In genomic region chr5:132963175-132964104, GRCh38 we compare ENCODE assay signal across 8 cellular contexts. TPM values are rescaled to one million over a fixed set of nuclear protein-coding genes. Genes with fewer than 3 reads are reported as not detected.
DNase-seq lines count a peak whose midpoint lies in the region; ATAC-seq and TF ChIP-seq lines count a peak whose summit lies in the region.

AFF4 (minus strand) TSS chr5:132963634; CDS start chr5:132937189, 26,445 bp downstream.

- ATAC-seq in GM19351 (IDR thresholded peaks at IDR 0.05; ENCODE audit: unreplicated experiment) (peak; percentile 91), HG03521 (IDR thresholded peaks at IDR 0.05; ENCODE audit: unreplicated experiment) (peak; percentile 90), lung (ENCODE audit: insufficient read depth, low FRiP score) (peak; percentile 94)
- peak; percentile 88 for ATAC-seq in activated CD8-positive, alpha-beta T cell treated with anti-CD3 and anti-CD28 coated beads, Interleukin-2, amount 10 ng/mL, durations not matched to agents 7 days and 5 days

- H3K4me1 Mint-ChIP-seq in CD14-positive monocyte: peaks cover 30% of the 10 kb centered on the region
- H3K4me1 Mint-ChIP-seq in activated CD8-positive, alpha-beta T cell treated with anti-CD3 and anti-CD28 coated beads, Interleukin-2, amount 10 ng/mL, durations not matched to agents 7 days and 5 days (ENCODE audit: low read depth): peaks cover 19% of the 10 kb centered on the region

- H3K27me3 Mint-ChIP-seq in CD14-positive monocyte (ENCODE audit: low read depth in 3 of 3): no peaks in the 10 kb centered on the region
- H3K27me3 Mint-ChIP-seq in activated CD8-positive, alpha-beta T cell treated with anti-CD3 and anti-CD28 coated beads, Interleukin-2, amount 10 ng/mL, durations not matched to agents 7 days and 5 days (ENCODE audit: low read depth): no peaks in the 10 kb centered on the region

- CTCF ChIA-PET in activated CD8-positive, alpha-beta T cell treated with anti-CD3 and anti-CD28 coated beads, Interleukin-2, amount 10 ng/mL, durations not matched to agents 7 days and 5 days (lab: Charles Lee): interaction anchor here (0.6 to 0.9 kb wide), 2 partner anchors 44 to 121 kb away, joined by 3 read pairs; no protein-coding TSS in a partner anchor

- 1% methylated on average over 98 of the region's 98 CpGs for WGBS in ectodermal cell, 2 experiments
- 0 to 1% methylated on average over 95 to 98 of the region's 98 CpGs for WGBS in lung, 2 donors

- no peaks in the 10 kb centered on the region for H3K27me3 ChIP-seq in ectodermal cell (ENCODE audit: control insufficient read depth, insufficient read depth, low read length, poor library complexity, severe bottlenecking)
- H3K27me3 ChIP-seq in lung (ENCODE audit: control insufficient read depth, insufficient read depth): no peaks in the 10 kb centered on the region

- H3K27ac Mint-ChIP-seq in CD14-positive monocyte: peak within 1 kb of the TSS; percentile 94 to 99 (median 97)
- H3K27ac Mint-ChIP-seq in activated CD8-positive, alpha-beta T cell treated with anti-CD3 and anti-CD28 coated beads, Interleukin-2, amount 10 ng/mL, durations not matched to agents 7 days and 5 days: peak within 1 kb of the TSS; percentile 97

- peaks cover 3 to 13% of the 10 kb centered on the region in 2 donors for H3K36me3 Mint-ChIP-seq in CD14-positive monocyte
- H3K36me3 Mint-ChIP-seq in activated CD8-positive, alpha-beta T cell treated with anti-CD3 and anti-CD28 coated beads, Interleukin-2, amount 10 ng/mL, durations not matched to agents 7 days and 5 days (ENCODE audit: low read depth): peaks cover 12% of the 10 kb centered on the region

- H3K4me3 Mint-ChIP-seq in CD14-positive monocyte: peak within 1 kb of the TSS; percentile 90 to 97
- peak within 1 kb of the TSS; percentile 96 for H3K4me3 Mint-ChIP-seq in activated CD8-positive, alpha-beta T cell treated with anti-CD3 and anti-CD28 coated beads, Interleukin-2, amount 10 ng/mL, durations not matched to agents 7 days and 5 days

- peak; percentile 97 for DNase-seq in CD14-positive monocyte (ENCODE audit: low spot score)
- DNase-seq in NCI-H774 (lab: John Stamatoyannopoulos, UW): peak; percentile 95
- DNase-seq in activated CD8-positive, alpha-beta T cell treated with anti-CD3 and anti-CD28 coated beads, Interleukin-2, amount 10 ng/mL, durations not matched to agents 7 days and 5 days: peak; percentile 88
- peak; percentile 96 for DNase-seq in lung (ENCODE audit: low spot score)
- DNase-seq in stimulated activated CD4-positive, alpha-beta T cell treated with anti-CD3 and anti-CD28 coated beads, TNF-alpha, amount 100 ng/mL, for 4 hours (ENCODE audit: low read depth in 3 of 3): peak; percentile 72 to 78 (median 77)

- peak within 1 kb of the TSS; percentile 90 for H3K4me3 ChIP-seq in ectodermal cell (ENCODE audit: insufficient read depth, low read depth, low read length)
- H3K4me3 ChIP-seq in lung: peak within 1 kb of the TSS; percentile 93

- H3K27ac ChIP-seq in ectodermal cell (ENCODE audit: insufficient read depth, low read depth, low read length, poor library complexity, severe bottlenecking) (peak within 1 kb of the TSS; percentile 90), lung (ENCODE audit: low read depth in 1 of 2, low read length in 1 of 2) (peak within 1 kb of the TSS; percentile 98 to 99)

- H3K36me3 ChIP-seq in ectodermal cell (ENCODE audit: control insufficient read depth, insufficient read depth, low read length) (peaks cover 3% of the 10 kb centered on the region), lung (ENCODE audit: control insufficient read depth in 2 of 2, insufficient read depth in 2 of 2, low read length in 2 of 2) (no peaks in the 10 kb centered on the region)

- no peak for TF ChIP-seq CTCF in CD14-positive monocyte (IDR thresholded peaks at IDR 0.05)
- no peak for TF ChIP-seq CTCF in lung (IDR thresholded peaks at IDR 0.05; ENCODE audit: control extremely low read depth, extremely low read depth)

- no peaks in the 10 kb centered on the region for H3K4me1 ChIP-seq in ectodermal cell (ENCODE audit: control insufficient read depth, insufficient read depth, low read length)
- peaks cover 5 to 6% of the 10 kb centered on the region in 2 donors for H3K4me1 ChIP-seq in lung (ENCODE audit: control insufficient read depth in 2 of 2, insufficient read depth in 2 of 2, low read length in 2 of 2)

- POLR2A ChIA-PET in activated CD8-positive, alpha-beta T cell treated with anti-CD3 and anti-CD28 coated beads, Interleukin-2, amount 10 ng/mL, durations not matched to agents 7 days and 5 days (lab: Charles Lee): interaction anchor here (0.6 to 2.8 kb wide), 10 partner anchors 9 to 97 kb away, joined by 3 to 36 read pairs (median 4); partner anchors contain the start of genes GDF9, HSPA4 and UQCRQ

- intact Hi-C loops in CD14-positive monocyte (cut with micrococcal nuclease): loop anchor here (2.0 to 10.0 kb wide), 3 partner anchors 49 to 64 kb away; partner anchors contain the start of gene ZCCHC10 (in 2 of the 2)

- no peaks in the 10 kb centered on the region for H3K9me3 ChIP-seq in ectodermal cell (ENCODE audit: control insufficient read depth, low read length)
- H3K9me3 ChIP-seq in lung (ENCODE audit: control insufficient read depth in 2 of 2, insufficient read depth in 1 of 2, low read length in 1 of 2): no peaks in the 10 kb centered on the region

- no peaks in the 10 kb centered on the region for H3K9me3 Mint-ChIP-seq in CD14-positive monocyte
- no peaks in the 10 kb centered on the region for H3K9me3 Mint-ChIP-seq in activated CD8-positive, alpha-beta T cell treated with anti-CD3 and anti-CD28 coated beads, Interleukin-2, amount 10 ng/mL, durations not matched to agents 7 days and 5 days (ENCODE audit: insufficient read depth)

RNA-seq across cellular contexts. Expression of gene AFF4, which starts in this region (rescaled TPM):
- 10 to 100 TPM in 1 of 2 donors, 1 to 10 TPM in 1; 9.7 to 17.6 TPM for polyA plus RNA-seq in CD14-positive monocyte
- total RNA-seq in activated CD8-positive, alpha-beta T cell treated with anti-CD3 and anti-CD28 coated beads, Interleukin-2, amount 10 ng/mL, durations not matched to agents 7 days and 5 days: 10 to 100 TPM; 27.2 to 30.3 TPM
- polyA plus RNA-seq in ectodermal cell (2013, experiment 1 of 4): 64.6 TPM
- 68.0 TPM for polyA plus RNA-seq in ectodermal cell (2013, experiment 2 of 4)
- 40.9 TPM for polyA plus RNA-seq in ectodermal cell (2013, experiment 3 of 4)
- 53.7 TPM for polyA plus RNA-seq in ectodermal cell (2013, experiment 4 of 4)
- total RNA-seq in lung: 100 to 1,000 TPM in 1 of 2 donors, 10 to 100 TPM in 1; 66.5 to 103 TPM
- polyA plus RNA-seq in lung: 10 to 100 TPM in 1 of 2 donors, 1 to 10 TPM in 1; 8.9 to 17.4 TPM

Comparison
In these comparisons a context has a peak if more than half of its experiments do, and no peak if none do; other contexts are left out.
1. Peak in every context shown above with its lines: DNase-seq, ATAC-seq, H3K4me3 ChIP-seq and H3K27ac ChIP-seq.